18 cellular contexts compared by ENCODE assay signal in the genomic region with DNA sequence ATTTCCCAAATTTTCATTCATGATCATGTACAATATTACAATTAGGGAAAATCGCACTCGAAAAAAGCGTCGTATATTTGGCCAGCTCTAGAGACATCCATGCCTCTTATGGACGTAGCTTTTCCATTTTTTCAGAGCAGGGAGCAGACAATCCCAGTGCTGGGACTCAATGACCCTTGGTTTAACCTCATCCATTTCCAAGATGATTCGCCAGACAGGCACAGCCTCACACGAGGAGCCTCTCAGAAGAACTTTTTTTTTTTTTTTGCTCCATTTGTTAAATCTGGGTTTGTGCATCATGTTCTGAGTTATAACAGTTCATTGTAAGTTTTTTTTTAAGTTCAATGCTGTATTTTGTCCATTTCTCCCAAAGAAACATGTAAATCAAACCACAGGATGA.
"Had no signal": no experiment of that assay in that cellular context is flagged by ENCODE, and none has a peak within 500 bp of the region (broad histone marks: within the 10 kb centered on the region; RNA-seq: fewer than 3 reads in every experiment).

No MANE protein-coding gene starts in this region.

- H3K4me3 ChIP-seq: gastroesophageal sphincter, heart right ventricle, lung, pancreas, right atrium auricular region, suprapubic skin had no signal

- H3K36me3 ChIP-seq: gastroesophageal sphincter, heart right ventricle, pancreas, right atrium auricular region, suprapubic skin had no signal

- H3K9me3 Mint-ChIP-seq: activated CD4-positive, alpha-beta T cell treated with anti-CD3 and anti-CD28 coated beads, Interleukin-2, amount 10 ng/mL, durations not matched to agents 7 days and 5 days; activated naive CD8-positive, alpha-beta T cell treated with anti-CD3 and anti-CD28 coated beads, Interleukin-2, amount 10 ng/mL, durations not matched to agents 7 days and 5 days; naive B cell; stimulated activated naive CD8-positive, alpha-beta T cell treated with anti-CD3 and anti-CD28 coated beads, Interleukin-15, Interleukin-2, amounts not matched to agents 100 ng/mL and 50 ng/mL, for 24 hours; T-helper 2 cell treated with Interferon-gamma antibody and Interleukin-4, amounts not matched to agents 5 μg/mL and 100 μg/mL, for 36 hours had no signal

- DNase-seq: activated CD4-positive, alpha-beta T cell treated with anti-CD3 and anti-CD28 coated beads, Interleukin-2, amount 10 ng/mL, durations not matched to agents 7 days and 5 days; activated CD4-positive, CD25-positive, alpha-beta regulatory T cell; activated naive CD4-positive, alpha-beta T cell; activated naive CD8-positive, alpha-beta T cell treated with anti-CD3 and anti-CD28 coated beads, Interleukin-2, amount 10 ng/mL, durations not matched to agents 7 days and 5 days; anterior cingulate cortex; cortex of kidney; effector CD4-positive, alpha-beta T cell; heart right ventricle; left cardiac atrium; naive B cell; pancreas had no signal

- FAIRE-seq: endothelial cell of umbilical vein, pancreas had no signal

- H3K9me3 ChIP-seq: gastroesophageal sphincter, heart right ventricle, pancreas, right atrium auricular region, suprapubic skin had no signal

- H3K4me3 Mint-ChIP-seq: activated CD4-positive, alpha-beta T cell treated with anti-CD3 and anti-CD28 coated beads, Interleukin-2, amount 10 ng/mL, durations not matched to agents 7 days and 5 days; activated naive CD8-positive, alpha-beta T cell treated with anti-CD3 and anti-CD28 coated beads, Interleukin-2, amount 10 ng/mL, durations not matched to agents 7 days and 5 days; naive B cell; stimulated activated naive CD8-positive, alpha-beta T cell treated with anti-CD3 and anti-CD28 coated beads, Interleukin-15, Interleukin-2, amounts not matched to agents 100 ng/mL and 50 ng/mL, for 24 hours; T-helper 2 cell treated with Interferon-gamma antibody and Interleukin-4, amounts not matched to agents 5 μg/mL and 100 μg/mL, for 36 hours had no signal

- H3K36me3 Mint-ChIP-seq: activated naive CD8-positive, alpha-beta T cell treated with anti-CD3 and anti-CD28 coated beads, Interleukin-2, amount 10 ng/mL, durations not matched to agents 7 days and 5 days had no signal

- H3K27me3 ChIP-seq: gastroesophageal sphincter, pancreas, right atrium auricular region had no signal

- H3K4me1 Mint-ChIP-seq: activated CD4-positive, alpha-beta T cell treated with anti-CD3 and anti-CD28 coated beads, Interleukin-2, amount 10 ng/mL, durations not matched to agents 7 days and 5 days; activated naive CD8-positive, alpha-beta T cell treated with anti-CD3 and anti-CD28 coated beads, Interleukin-2, amount 10 ng/mL, durations not matched to agents 7 days and 5 days had no signal

- H3K27ac Mint-ChIP-seq: activated CD4-positive, alpha-beta T cell treated with anti-CD3 and anti-CD28 coated beads, Interleukin-2, amount 10 ng/mL, durations not matched to agents 7 days and 5 days; activated naive CD8-positive, alpha-beta T cell treated with anti-CD3 and anti-CD28 coated beads, Interleukin-2, amount 10 ng/mL, durations not matched to agents 7 days and 5 days; naive B cell; stimulated activated naive CD8-positive, alpha-beta T cell treated with anti-CD3 and anti-CD28 coated beads, Interleukin-15, Interleukin-2, amounts not matched to agents 100 ng/mL and 50 ng/mL, for 24 hours; T-helper 2 cell treated with Interferon-gamma antibody and Interleukin-4, amounts not matched to agents 5 μg/mL and 100 μg/mL, for 36 hours had no signal

- ATAC-seq: gastroesophageal sphincter, heart right ventricle, left cardiac atrium, pancreas had no signal

- H3K4me1 ChIP-seq: pancreas had no signal

- H3K27ac ChIP-seq: pancreas, suprapubic skin had no signal
